ENCODE assay signal across 27 cellular contexts in the genomic region with DNA sequence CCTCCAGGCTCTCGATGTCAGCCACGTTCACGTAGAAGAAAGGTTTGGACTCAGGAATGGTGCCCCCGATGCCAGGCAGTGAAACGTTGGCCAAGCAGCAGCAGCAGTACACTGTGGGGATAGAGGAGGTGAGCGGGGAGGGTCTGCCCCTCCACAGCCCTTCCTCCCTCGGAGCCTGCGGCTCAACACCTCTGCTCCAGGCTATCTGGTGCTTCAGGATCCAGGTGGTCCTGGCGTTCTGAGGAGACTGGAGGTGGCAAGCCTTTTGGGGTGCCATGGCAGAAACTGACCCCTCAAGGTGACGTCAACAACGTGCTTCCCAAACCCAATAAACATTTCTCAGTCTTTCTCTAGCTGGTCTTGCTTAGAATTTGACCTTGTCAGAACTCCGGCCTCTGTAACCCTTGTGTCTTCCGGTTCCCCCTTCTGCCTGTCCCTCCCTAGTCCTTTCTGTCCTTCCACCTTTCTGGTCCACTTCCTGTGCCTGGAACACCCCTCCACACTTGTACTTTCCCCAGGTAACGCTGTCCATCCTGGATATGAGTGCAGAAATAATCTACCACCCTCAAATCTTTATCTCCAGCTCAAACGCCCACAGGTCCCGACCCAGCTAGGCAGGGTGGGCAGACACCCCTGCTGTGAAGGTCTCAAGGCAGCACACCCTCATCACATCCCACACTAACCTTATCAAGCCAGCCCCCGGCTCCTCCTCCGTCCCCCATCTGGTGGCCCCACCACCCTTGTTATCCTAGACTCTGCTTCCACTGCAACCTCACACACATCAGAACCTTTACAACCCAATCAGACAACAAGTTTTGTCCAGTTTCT. TPM values are rescaled to one million over a fixed set of nuclear protein-coding genes. Genes with fewer than 3 reads are reported as not detected.
A peak's percentile ranks its signal among the peaks of the same experiment; 100 is the strongest.
DNase-seq lines count a peak whose midpoint lies in the region; ATAC-seq and TF ChIP-seq lines count a peak whose summit lies in the region.
"Had no signal": no experiment of that assay in that cellular context is flagged by ENCODE, and none has a peak within 500 bp of the region (broad histone marks: within the 10 kb centered on the region; RNA-seq: fewer than 3 reads in every experiment).

No MANE protein-coding gene starts in this region.

- no peak for DNase-seq in stimulated activated naive CD8-positive, alpha-beta T cell treated with anti-CD3 and anti-CD28 coated beads, Interleukin-15, amount 100 ng/mL, for 72 hours
- DNase-seq in stimulated activated naive CD8-positive, alpha-beta T cell treated with anti-CD3 and anti-CD28 coated beads, Interleukin-15, Interleukin-2, amounts not matched to agents 100 U/mL and 50 U/mL, for 24 hours, result no peak
- DNase-seq in activated naive CD8-positive, alpha-beta T cell treated with anti-CD3 and anti-CD28 coated beads for 36 hours, result no peak
- no peak for DNase-seq in naive thymus-derived CD8-positive, alpha-beta T cell
- no peak for DNase-seq in thyroid gland
- no peak for DNase-seq in stimulated activated CD4-positive, alpha-beta T cell treated with anti-CD3 and anti-CD28 coated beads, Interleukin-4, amount 100 ng/mL, for 24 hours
- DNase-seq in RPMI8226, result no peak
- no peak for DNase-seq in NOMO-1 treated with DMSO at 0.1 percent for 48 hours (lab: John Stamatoyannopoulos, UW; ENCODE audit: unreplicated experiment)
- DNase-seq: activated CD4-positive, alpha-beta T cell treated with anti-CD3 and anti-CD28 coated beads for 1 hour; EL; H7; Kasumi-1; mesenchymal stem cell; MV-4-11; NCI-H524 treated with DMSO at 0.1 percent for 48 hours; right lobe of liver; SIG-M5; stimulated activated CD4-positive, alpha-beta T cell treated with anti-CD3 and anti-CD28 coated beads, Interleukin-12 subunit alpha, Interleukin-12 subunit beta, amount 100 ng/mL, for 4 hours; stimulated activated CD4-positive, alpha-beta T cell treated with anti-CD3 and anti-CD28 coated beads, Interleukin-4, amount 100 ng/mL, for 4 hours; SW 1271 had no signal

- WGBS in thyroid gland, 2 donors, result 91 to 94% methylated on average over 16 to 18 of the region's 18 CpGs

- H3K27ac ChIP-seq in thyroid gland, result peak overlapping the region; percentile 23 to 89 (median 55)
- H3K27ac ChIP-seq: BLaER1 treated with 17β-estradiol and CSF1 and Interleukin-3, amounts not matched to agents 10 nM and 100 nM; parathyroid adenoma had no signal

- ATAC-seq in stimulated activated naive CD8-positive, alpha-beta T cell treated with anti-CD3 and anti-CD28 coated beads, Interleukin-15, amount 100 ng/mL, for 72 hours, result peak; percentile 19
- ATAC-seq in stimulated activated naive CD8-positive, alpha-beta T cell treated with anti-CD3 and anti-CD28 coated beads, Interleukin-15, Interleukin-2, amounts not matched to agents 100 U/mL and 50 U/mL, for 24 hours, result no peak
- no peak for ATAC-seq in naive thymus-derived CD8-positive, alpha-beta T cell
- ATAC-seq: Panc1 had no signal

- no peak overlapping the region for H3K4me3 Mint-ChIP-seq in stimulated activated naive CD8-positive, alpha-beta T cell treated with anti-CD3 and anti-CD28 coated beads, Interleukin-15, amount 100 ng/mL, for 72 hours
- no peak overlapping the region for H3K4me3 Mint-ChIP-seq in activated naive CD8-positive, alpha-beta T cell treated with anti-CD3 and anti-CD28 coated beads for 36 hours
- H3K4me3 Mint-ChIP-seq in naive thymus-derived CD8-positive, alpha-beta T cell, result peak overlapping the region in 1 of 10 donors; percentile 30

- H3K27me3 Mint-ChIP-seq in stimulated activated naive CD8-positive, alpha-beta T cell treated with anti-CD3 and anti-CD28 coated beads, Interleukin-15, amount 100 ng/mL, for 72 hours, result no peaks in the 10 kb centered on the region
- H3K27me3 Mint-ChIP-seq in activated naive CD8-positive, alpha-beta T cell treated with anti-CD3 and anti-CD28 coated beads for 36 hours, result no peaks in the 10 kb centered on the region
- H3K27me3 Mint-ChIP-seq in naive thymus-derived CD8-positive, alpha-beta T cell, result no peaks in the 10 kb centered on the region

- H3K36me3 Mint-ChIP-seq in activated naive CD8-positive, alpha-beta T cell treated with anti-CD3 and anti-CD28 coated beads for 36 hours, result peaks cover 12% of the 10 kb centered on the region
- peaks cover 0 to 77% (median 0%) of the 10 kb centered on the region in 3 donors for H3K36me3 Mint-ChIP-seq in naive thymus-derived CD8-positive, alpha-beta T cell

- no peaks in the 10 kb centered on the region for H3K27me3 ChIP-seq in thyroid gland
- H3K27me3 ChIP-seq: BLaER1 treated with 17β-estradiol and CSF1 and Interleukin-3, amounts not matched to agents 10 nM and 100 nM; right lobe of liver; transverse colon had no signal

- POLR2A ChIA-PET in naive thymus-derived CD8-positive, alpha-beta T cell (lab: Charles Lee), result no interaction called here

- peaks cover 7 to 12% of the 10 kb centered on the region in 2 donors for H3K36me3 ChIP-seq in thyroid gland

- H3K4me1 Mint-ChIP-seq in stimulated activated naive CD8-positive, alpha-beta T cell treated with anti-CD3 and anti-CD28 coated beads, Interleukin-15, amount 100 ng/mL, for 72 hours, result peaks cover 16% of the 10 kb centered on the region
- peaks cover 8% of the 10 kb centered on the region for H3K4me1 Mint-ChIP-seq in activated naive CD8-positive, alpha-beta T cell treated with anti-CD3 and anti-CD28 coated beads for 36 hours
- peaks cover 0 to 17% (median 6%) of the 10 kb centered on the region in 4 donors for H3K4me1 Mint-ChIP-seq in naive thymus-derived CD8-positive, alpha-beta T cell

- H3K4me1 ChIP-seq in thyroid gland, result peaks cover 35 to 57% of the 10 kb centered on the region in 2 donors

- H3K9me3 ChIP-seq in thyroid gland, result no peaks in the 10 kb centered on the region
- H3K9me3 ChIP-seq: BLaER1 treated with 17β-estradiol and CSF1 and Interleukin-3, amounts not matched to agents 10 nM and 100 nM; right lobe of liver; transverse colon had no signal

- peak overlapping the region in 1 of 2 donors; percentile 77 for H3K27ac Mint-ChIP-seq in stimulated activated naive CD8-positive, alpha-beta T cell treated with anti-CD3 and anti-CD28 coated beads, Interleukin-15, amount 100 ng/mL, for 72 hours
- H3K27ac Mint-ChIP-seq in activated naive CD8-positive, alpha-beta T cell treated with anti-CD3 and anti-CD28 coated beads for 36 hours, result peak overlapping the region; percentile 27
- H3K27ac Mint-ChIP-seq in naive thymus-derived CD8-positive, alpha-beta T cell, result peak overlapping the region in 7 of 10 donors; percentile 40 to 90 (median 85)

- H3K4me3 ChIP-seq in thyroid gland (replicated peaks in 1 of 3), result no peak overlapping the region
- H3K4me3 ChIP-seq: BLaER1 treated with 17β-estradiol and CSF1 and Interleukin-3, amounts not matched to agents 10 nM and 100 nM; right lobe of liver; transverse colon had no signal

- intact Hi-C loops in thyroid gland (cut with DNase I), result loop anchor here (5.0 kb wide), 1 partner anchor 37 kb away; a partner anchor contains a TSS

- no peaks in the 10 kb centered on the region for H3K9me3 Mint-ChIP-seq in stimulated activated naive CD8-positive, alpha-beta T cell treated with anti-CD3 and anti-CD28 coated beads, Interleukin-15, amount 100 ng/mL, for 72 hours
- H3K9me3 Mint-ChIP-seq in activated naive CD8-positive, alpha-beta T cell treated with anti-CD3 and anti-CD28 coated beads for 36 hours, result no peaks in the 10 kb centered on the region
- H3K9me3 Mint-ChIP-seq in naive thymus-derived CD8-positive, alpha-beta T cell, result no peaks in the 10 kb centered on the region

- no peak for TF ChIP-seq CTCF in thyroid gland (IDR thresholded peaks at IDR 0.05)

- TF ChIP-seq POLR2A in thyroid gland (IDR thresholded peaks at IDR 0.05), result no peak

RNA-seq across cellular contexts. Expression of a gene that starts 36.5 kb away (rescaled TPM):
- total RNA-seq in activated naive CD8-positive, alpha-beta T cell treated with anti-CD3 and anti-CD28 coated beads for 36 hours, result 10 to 100 TPM; 29.9 to 32.9 TPM
- total RNA-seq in naive thymus-derived CD8-positive, alpha-beta T cell, result 10 to 100 TPM; 65.4 to 68.0 TPM
- polyA plus RNA-seq in naive thymus-derived CD8-positive, alpha-beta T cell, result 10 to 100 TPM; 16.4 to 30.0 (median 20.3) TPM
- total RNA-seq in thyroid gland, result 10 to 100 TPM; 34.1 to 57.5 (median 45.3) TPM

RNA-seq across cellular contexts. Expression of a gene that starts 42.7 kb away (rescaled TPM):
- not detected for total RNA-seq in activated naive CD8-positive, alpha-beta T cell treated with anti-CD3 and anti-CD28 coated beads for 36 hours
- not detected for total RNA-seq in naive thymus-derived CD8-positive, alpha-beta T cell
- not detected for polyA plus RNA-seq in naive thymus-derived CD8-positive, alpha-beta T cell
- total RNA-seq in thyroid gland, result under 1 TPM in 1 of 4 donors, not detected in 3; 0.79 TPM
- total RNA-seq: bronchial epithelial cell, epithelial cell of proximal tubule, fibroblast of villous mesenchyme, right lobe of liver, transverse colon had no signal
